14 cellular contexts compared by ENCODE assay signal in the genomic region with DNA sequence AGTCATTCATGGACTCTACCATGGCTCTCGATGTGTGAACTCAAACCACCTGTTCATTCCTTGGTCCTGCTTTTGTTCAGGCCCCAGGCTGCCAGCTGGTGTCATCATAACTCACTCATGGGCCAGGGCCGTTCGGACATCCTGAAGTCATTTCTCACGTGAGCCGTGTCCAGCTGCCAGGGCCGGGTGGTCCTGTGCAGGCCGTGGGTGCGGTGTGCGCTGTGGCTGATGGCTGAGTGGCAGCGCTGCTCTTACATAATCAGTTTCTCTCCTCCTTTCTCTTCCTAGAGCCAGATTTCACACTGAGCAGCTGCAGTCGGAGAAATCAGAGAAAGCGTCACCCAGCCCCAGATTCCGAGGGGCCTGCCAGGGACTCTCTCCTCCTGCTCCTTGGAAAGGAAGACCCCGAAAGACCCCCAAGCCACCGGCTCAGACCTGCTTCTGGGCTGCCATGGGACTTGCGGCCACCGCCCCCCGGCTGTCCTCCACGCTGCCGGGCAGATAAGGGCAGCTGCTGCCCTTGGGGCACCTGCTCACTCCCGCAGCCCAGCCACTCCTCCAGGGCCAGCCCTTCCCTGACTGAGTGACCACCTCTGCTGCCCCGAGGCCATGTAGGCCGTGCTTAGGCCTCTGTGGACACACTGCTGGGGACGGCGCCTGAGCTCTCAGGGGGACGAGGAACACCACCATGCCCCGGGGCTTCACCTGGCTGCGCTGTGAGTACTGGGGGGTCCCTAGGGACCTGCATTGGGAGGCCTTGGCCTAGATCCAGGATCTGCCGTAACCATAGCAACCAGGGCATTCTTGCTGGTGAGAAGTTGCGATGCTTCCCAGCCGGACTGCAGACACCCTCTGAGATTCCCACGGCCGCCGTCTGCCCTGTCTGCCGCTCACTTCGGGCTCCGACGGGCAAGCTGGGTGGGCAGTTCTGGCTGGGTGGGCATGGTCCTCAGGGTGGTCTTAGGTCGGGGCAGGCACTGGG. TPM values are rescaled to one million over a fixed set of nuclear protein-coding genes. Genes with fewer than 3 reads are reported as not detected.
DNase-seq lines count a peak whose midpoint lies in the region; ATAC-seq and TF ChIP-seq lines count a peak whose summit lies in the region.
"Had no signal": no experiment of that assay in that cellular context is flagged by ENCODE, and none has a peak within 500 bp of the region (broad histone marks: within the 10 kb centered on the region; RNA-seq: fewer than 3 reads in every experiment).

A gene (plus strand): TSS at position 300 of the 982 bp plus-strand sequence. CDS start 389 bp downstream, at position 689.

- TF ChIP-seq EP300 in gastroesophageal sphincter (IDR thresholded peaks at IDR 0.05) = no peak

- no peaks in the 10 kb centered on the region for H3K9me2 ChIP-seq in GM23248 (ENCODE audit: insufficient read depth)

- no peak within 1 kb of the TSS for H3K9ac ChIP-seq in GM23248

- no peaks in the 10 kb centered on the region for H3F3A ChIP-seq in GM23248 (ENCODE audit: insufficient read depth)

- H3K27me3 Mint-ChIP-seq in CD8-positive, alpha-beta T cell (ENCODE audit: low read depth) = peaks cover 7% of the 10 kb centered on the region
- no peaks in the 10 kb centered on the region for H3K27me3 Mint-ChIP-seq in activated CD8-positive, alpha-beta T cell treated with anti-CD3 and anti-CD28 coated beads for 36 hours

- no peak for ATAC-seq in RWPE2 (ENCODE audit: low read depth)
- peak; percentile 70 for ATAC-seq in gastroesophageal sphincter
- peak; percentile 91 to 94 (median 93) for ATAC-seq in psoas muscle
- ATAC-seq in CD8-positive, alpha-beta T cell = no peak
- ATAC-seq in activated CD8-positive, alpha-beta T cell treated with anti-CD3 and anti-CD28 coated beads for 36 hours = no peak

- no peaks in the 10 kb centered on the region for H3K36me3 Mint-ChIP-seq in CD8-positive, alpha-beta T cell
- H3K36me3 Mint-ChIP-seq in activated CD8-positive, alpha-beta T cell treated with anti-CD3 and anti-CD28 coated beads for 36 hours (ENCODE audit: low read depth) = no peaks in the 10 kb centered on the region

- 44 to 45% methylated on average over 37 to 38 of the region's 39 CpGs for WGBS in GM23248 (ENCODE audit: low coverage in 1 of 2, low lambda C conversion rate in 2 of 2, missing lambda C conversion rate in 2 of 2), 2 experiments
- 64 to 88% methylated on average over 1 to 7 of the region's 39 CpGs for WGBS in gastroesophageal sphincter (ENCODE audit: low coverage in 1 of 2), 2 donors
- 33 to 42% (median 36%) methylated on average over 37 to 39 of the region's 39 CpGs for WGBS in psoas muscle, 3 donors

- TF ChIP-seq POLR2A in gastroesophageal sphincter (IDR thresholded peaks at IDR 0.05) = no peak
- TF ChIP-seq POLR2A in breast epithelium (IDR thresholded peaks at IDR 0.05) = no peak

- in situ Hi-C loops in GM23248 (cut with MboI) = loop anchor here (10.0 kb wide), 2 partner anchors 112 to 292 kb away; no protein-coding TSS in a partner anchor

- no peaks in the 10 kb centered on the region for H3K27me3 ChIP-seq in GM23248 (replicated peaks; ENCODE audit: insufficient read depth)
- H3K27me3 ChIP-seq in RWPE2 (ENCODE audit: insufficient read depth, poor library complexity, severe bottlenecking) = no peaks in the 10 kb centered on the region
- H3K27me3 ChIP-seq in gastroesophageal sphincter = no peaks in the 10 kb centered on the region
- H3K27me3 ChIP-seq in psoas muscle (ENCODE audit: insufficient read depth in 3 of 3, low read length in 2 of 3) = no peaks in the 10 kb centered on the region
- H3K27me3 ChIP-seq in breast epithelium = no peaks in the 10 kb centered on the region
- no peaks in the 10 kb centered on the region for H3K27me3 ChIP-seq in CD8-positive, alpha-beta T cell (ENCODE audit: insufficient read depth, low read length)

- H3K4me3 ChIP-seq in GM23248 (no peak within 1 kb of the TSS), RWPE2 (ENCODE audit: severe bottlenecking) (no peak within 1 kb of the TSS), gastroesophageal sphincter (peak within 1 kb of the TSS in 1 of 2 donors; percentile 32), psoas muscle (peak within 1 kb of the TSS; percentile 47), breast epithelium (peak within 1 kb of the TSS in 1 of 3 donors; percentile 15)
- no peak within 1 kb of the TSS for H3K4me3 ChIP-seq in CD8-positive, alpha-beta T cell (ENCODE audit: low read depth, low read length)

- POLR2A ChIA-PET in CD8-positive, alpha-beta T cell (lab: Charles Lee) = no interaction called here
- POLR2A ChIA-PET in activated CD8-positive, alpha-beta T cell treated with anti-CD3 and anti-CD28 coated beads for 36 hours (lab: Charles Lee) = no interaction called here

- 0 out of 2 replicates have a peak within 1 kb of the TSS, but pooled peaks have one; percentile 39 for H2AFZ ChIP-seq in GM23248

- H3K9me3 ChIP-seq in GM23248 (ENCODE audit: low read depth) = no peaks in the 10 kb centered on the region
- H3K9me3 ChIP-seq in RWPE2 (ENCODE audit: severe bottlenecking) = no peaks in the 10 kb centered on the region
- H3K9me3 ChIP-seq in gastroesophageal sphincter = no peaks in the 10 kb centered on the region
- H3K9me3 ChIP-seq in psoas muscle = no peaks in the 10 kb centered on the region
- no peaks in the 10 kb centered on the region for H3K9me3 ChIP-seq in breast epithelium
- no peaks in the 10 kb centered on the region for H3K9me3 ChIP-seq in CD8-positive, alpha-beta T cell (ENCODE audit: low read length)

- TF ChIP-seq CTCF in RWPE2 (IDR thresholded peaks at IDR 0.05; ENCODE audit: poor library complexity, severe bottlenecking) (no peak), gastroesophageal sphincter (IDR thresholded peaks at IDR 0.05) (no peak), psoas muscle (IDR thresholded peaks at IDR 0.05) (no peak), breast epithelium (IDR thresholded peaks at IDR 0.05) (no peak)
- TF ChIP-seq CTCF in CD8-positive, alpha-beta T cell (IDR thresholded peaks at IDR 0.05) = no peak
- TF ChIP-seq CTCF in activated CD8-positive, alpha-beta T cell treated with anti-CD3 and anti-CD28 coated beads for 36 hours (IDR thresholded peaks at IDR 0.05) = no peak

- CTCF ChIA-PET in CD8-positive, alpha-beta T cell (lab: Charles Lee) = no interaction called here
- CTCF ChIA-PET in activated CD8-positive, alpha-beta T cell treated with anti-CD3 and anti-CD28 coated beads for 36 hours (lab: Charles Lee) = no interaction called here

- H3K9me3 Mint-ChIP-seq in CD8-positive, alpha-beta T cell = no peaks in the 10 kb centered on the region
- no peaks in the 10 kb centered on the region for H3K9me3 Mint-ChIP-seq in activated CD8-positive, alpha-beta T cell treated with anti-CD3 and anti-CD28 coated beads for 36 hours
- H3K9me3 Mint-ChIP-seq: IgD-negative memory B cell had no signal

- H3K27ac ChIP-seq in GM23248 (no peak within 1 kb of the TSS), RWPE2 (ENCODE audit: poor library complexity, severe bottlenecking) (no peak within 1 kb of the TSS), gastroesophageal sphincter (peak within 1 kb of the TSS in 3 of 4 donors; percentile 46 to 66 (median 61)), psoas muscle (peak within 1 kb of the TSS; percentile 81), breast epithelium (peak within 1 kb of the TSS in 1 of 2 donors; percentile 52)
- no peak within 1 kb of the TSS for H3K27ac ChIP-seq in CD8-positive, alpha-beta T cell (ENCODE audit: low read depth, low read length)
- H3K27ac ChIP-seq: epithelial cell of prostate, WERI-Rb-1 had no signal

- no peaks in the 10 kb centered on the region for H3K4me1 Mint-ChIP-seq in CD8-positive, alpha-beta T cell (ENCODE audit: low read depth)
- H3K4me1 Mint-ChIP-seq in activated CD8-positive, alpha-beta T cell treated with anti-CD3 and anti-CD28 coated beads for 36 hours (ENCODE audit: low read depth) = no peaks in the 10 kb centered on the region

- DNase-seq in GM23248 (peak; percentile 45), RWPE2 (ENCODE audit: low spot score) (peak; percentile 61), psoas muscle (peak; percentile 81 to 93), breast epithelium (ENCODE audit: low spot score in 2 of 2) (no peak), HCEC 1CT (no peak)
- no peak for DNase-seq in CD8-positive, alpha-beta T cell
- DNase-seq in activated CD8-positive, alpha-beta T cell treated with anti-CD3 and anti-CD28 coated beads for 36 hours = no peak
- DNase-seq: activated effector memory CD4-positive, alpha-beta T cell treated with anti-CD3 and anti-CD28 coated beads, Interleukin-2, amount 50 U/mL, for 16 hours; Calu3; stimulated activated CD4-positive, alpha-beta T cell treated with anti-CD3 and anti-CD28 coated beads, Interleukin-2, amount 100 ng/mL, for 48 hours; WERI-Rb-1 had no signal

- no peaks in the 10 kb centered on the region for H3K79me2 ChIP-seq in GM23248 (ENCODE audit: insufficient read depth)

- H3K4me1 ChIP-seq in GM23248 (ENCODE audit: insufficient read depth) = 0 out of 2 replicates have a peak, but pooled peaks cover 7% of the 10 kb centered on the region
- H3K4me1 ChIP-seq in RWPE2 (ENCODE audit: insufficient read depth, poor library complexity, severe bottlenecking) = no peaks in the 10 kb centered on the region
- H3K4me1 ChIP-seq in gastroesophageal sphincter = peaks cover 0 to 13% (median 0%) of the 10 kb centered on the region in 3 donors
- H3K4me1 ChIP-seq in psoas muscle = peaks cover 13% of the 10 kb centered on the region
- no peaks in the 10 kb centered on the region for H3K4me1 ChIP-seq in breast epithelium
- no peaks in the 10 kb centered on the region for H3K4me1 ChIP-seq in CD8-positive, alpha-beta T cell (ENCODE audit: insufficient read depth, low read length)

- H3K27ac Mint-ChIP-seq in CD8-positive, alpha-beta T cell = no peak within 1 kb of the TSS
- H3K27ac Mint-ChIP-seq in activated CD8-positive, alpha-beta T cell treated with anti-CD3 and anti-CD28 coated beads for 36 hours = no peak within 1 kb of the TSS
- H3K27ac Mint-ChIP-seq: IgD-negative memory B cell had no signal

- no peaks in the 10 kb centered on the region for H3K36me3 ChIP-seq in GM23248 (ENCODE audit: low read depth)
- no peaks in the 10 kb centered on the region for H3K36me3 ChIP-seq in RWPE2 (ENCODE audit: low read depth)
- H3K36me3 ChIP-seq in gastroesophageal sphincter = no peaks in the 10 kb centered on the region
- H3K36me3 ChIP-seq in psoas muscle (ENCODE audit: insufficient read depth in 1 of 2, low read depth in 1 of 2) = no peaks in the 10 kb centered on the region
- no peaks in the 10 kb centered on the region for H3K36me3 ChIP-seq in breast epithelium
- no peaks in the 10 kb centered on the region for H3K36me3 ChIP-seq in CD8-positive, alpha-beta T cell (ENCODE audit: insufficient read depth, low read length)
- H3K36me3 ChIP-seq: WERI-Rb-1 had no signal

- H3K4me2 ChIP-seq in GM23248 (ENCODE audit: unreplicated experiment) = no peak within 1 kb of the TSS

- no peaks in the 10 kb centered on the region for H4K20me1 ChIP-seq in GM23248 (ENCODE audit: insufficient read depth)

- no peak within 1 kb of the TSS for H3K4me3 Mint-ChIP-seq in CD8-positive, alpha-beta T cell
- H3K4me3 Mint-ChIP-seq in activated CD8-positive, alpha-beta T cell treated with anti-CD3 and anti-CD28 coated beads for 36 hours = no peak within 1 kb of the TSS

- intact Hi-C loops in psoas muscle (cut with DNase I) (loop anchor here in 1 of 2 donors (5.0 kb wide), 2 partner anchors 74 to 254 kb away; no protein-coding TSS in a partner anchor), breast epithelium (cut with DNase I; ENCODE audit: low total_unique reads) (no loop called here)
- intact Hi-C loops in CD8-positive, alpha-beta T cell (cut with DNase I, micrococcal nuclease) = no loop called here
- intact Hi-C loops in activated CD8-positive, alpha-beta T cell treated with anti-CD3 and anti-CD28 coated beads for 36 hours (cut with micrococcal nuclease) = no loop called here

RNA-seq across cellular contexts. Expression of the gene that starts here (rescaled TPM):
- total RNA-seq in GM23248 (2014; rRNA removed; shearing (Covaris generic)) = 1.0 TPM in 1 of 2 replicates, not detected in the other
- 0.15 TPM in 1 of 2 replicates, not detected in the other for polyA plus RNA-seq in GM23248 (2016; fragmentation: Nextera tagmentation; extraction: Ambion mirVana)
- total RNA-seq in gastroesophageal sphincter = 1 to 10 TPM; 1.6 to 4.1 (median 2.8) TPM
- total RNA-seq in psoas muscle = 10 to 100 TPM in 2 of 4 donors, 1 to 10 TPM in 2; 6.5 to 18.5 (median 9.0) TPM
- polyA plus RNA-seq in psoas muscle = 1 to 10 TPM in 2 of 3 donors, under 1 TPM in 1; 0.89 to 3.7 (median 2.2) TPM
- 10 to 100 TPM in 1 of 3 donors, 1 to 10 TPM in 1, under 1 TPM in 1; 0.64 to 37.9 (median 7.5) TPM for total RNA-seq in breast epithelium
- under 1 TPM; 0.84 to 0.86 TPM for total RNA-seq in CD8-positive, alpha-beta T cell
- total RNA-seq in activated CD8-positive, alpha-beta T cell treated with anti-CD3 and anti-CD28 coated beads for 36 hours = not detected
- polyA plus RNA-seq: IgD-negative memory B cell had no signal

Comparison
In these comparisons a context has a peak if more than half of its experiments do, and no peak if none do; other contexts are left out.
1. DNase-seq: peak in GM23248 (single experiment), RWPE2 (single experiment) and psoas muscle (2 of 2); none in breast epithelium (0 of 2), CD8-positive, alpha-beta T cell (0 of 7), HCEC 1CT (single experiment) and activated CD8-positive, alpha-beta T cell treated with anti-CD3 and anti-CD28 coated beads for 36 hours (single experiment).
2. H3K27ac ChIP-seq: peak in gastroesophageal sphincter (3 of 4) and psoas muscle (single experiment); none in GM23248 (single experiment), RWPE2 (single experiment) and CD8-positive, alpha-beta T cell (single experiment).
3. ATAC-seq: peak in gastroesophageal sphincter (single experiment) and psoas muscle (4 of 4); none in RWPE2 (single experiment), CD8-positive, alpha-beta T cell (single experiment) and activated CD8-positive, alpha-beta T cell treated with anti-CD3 and anti-CD28 coated beads for 36 hours (single experiment).